ENCODE assay signal across 8 cellular contexts in genomic region chr4:121307441-121308327, GRCh38.
DNase-seq lines count a peak whose midpoint lies in the region; ATAC-seq and TF ChIP-seq lines count a peak whose summit lies in the region.

No MANE protein-coding gene starts in this region.

- DNase-seq in AG08396 (ENCODE audit: low spot score) (peak; percentile 23), GM13976 (ENCODE audit: low spot score) (peak; percentile 53), MV-4-11 (lab: John Stamatoyannopoulos, UW) (peak; percentile 40), WTC11 (ENCODE audit: low spot score) (peak; percentile 45), fibroblast of mammary gland (ENCODE audit: low read depth) (peak; percentile 68), tibial artery (no peak)
- peak; percentile 13 for DNase-seq in stimulated activated CD4-positive, alpha-beta T cell treated with anti-CD3 and anti-CD28 coated beads, Interleukin-12 subunit alpha, Interleukin-12 subunit beta, amount 100 ng/mL, for 4 hours

- H3K4me3 ChIP-seq in fibroblast of mammary gland (ENCODE audit: control insufficient read depth, low read depth, low read length): no peak overlapping the region
- H3K4me3 ChIP-seq in tibial artery: no peak overlapping the region

- TF ChIP-seq CTCF in GM13976 (IDR thresholded peaks at IDR 0.05; ENCODE audit: borderline replicate concordance, control extremely low read depth, extremely low read depth, insufficient read depth, missing control alignments): peak; percentile 78
- TF ChIP-seq CTCF in WTC11 (IDR thresholded peaks at IDR 0.05): peak; percentile 55
- TF ChIP-seq CTCF in fibroblast of mammary gland (conservative IDR thresholded peaks at IDR 0.05; ENCODE audit: control insufficient read depth, insufficient read depth, low read depth, low read length): peak; percentile 90
- TF ChIP-seq CTCF in tibial artery (IDR thresholded peaks at IDR 0.05): no peak

- H3K4me1 Mint-ChIP-seq in WTC11: no peaks in the 10 kb centered on the region

- in situ Hi-C loops in GM13976 (cut with MboI; ENCODE audit: low sequenced_read_pairs, unreplicated experiment): loop anchor here (5.0 kb wide), 1 partner anchor 115 kb away; no protein-coding TSS in a partner anchor

- H3K27me3 Mint-ChIP-seq in WTC11 (ENCODE audit: low read depth): no peaks in the 10 kb centered on the region

- no peaks in the 10 kb centered on the region for H3K9me3 Mint-ChIP-seq in WTC11

- intact Hi-C loops in tibial artery (cut with DNase I; ENCODE audit: low total_unique reads): no loop called here

- H3K4me3 Mint-ChIP-seq in WTC11: no peak overlapping the region

- H3K36me3 Mint-ChIP-seq in WTC11: no peaks in the 10 kb centered on the region

- no peak overlapping the region for H3K27ac Mint-ChIP-seq in WTC11

- H3K36me3 ChIP-seq in tibial artery: no peaks in the 10 kb centered on the region

- H3K4me1 ChIP-seq in tibial artery: no peaks in the 10 kb centered on the region

- H3K9me3 ChIP-seq in tibial artery: no peaks in the 10 kb centered on the region

- H3K27ac ChIP-seq in tibial artery: no peak overlapping the region

- CTCF ChIA-PET in WTC11 (lab: Charles Lee): interaction anchor here (0.7 to 1.3 kb wide), 7 partner anchors 9 to 386 kb away, joined by 3 to 13 read pairs (median 3); no protein-coding TSS in a partner anchor

- ATAC-seq in HG02623 (IDR thresholded peaks at IDR 0.05; ENCODE audit: unreplicated experiment) (peak; percentile 94), WTC11 (peak; percentile 78)

- no peaks in the 10 kb centered on the region for H3K27me3 ChIP-seq in tibial artery

- POLR2A ChIA-PET in WTC11 (lab: Charles Lee): no interaction called here

TF ChIP-seq in WTC11, 78 proteins besides CTCF, POLR2A, EP300 and RAD21:
- TF ChIP-seq MLX (CRISPR knock-in tag; IDR thresholded peaks at IDR 0.05) (no peak), ZNF671 (CRISPR knock-in tag; IDR thresholded peaks at IDR 0.05) (no peak), ZNF416 (CRISPR knock-in tag; IDR thresholded peaks at IDR 0.05) (no peak), PRRX2 (CRISPR knock-in tag; IDR thresholded peaks at IDR 0.05) (no peak), CBFB (CRISPR knock-in tag; IDR thresholded peaks at IDR 0.05; ENCODE audit: low read depth) (no peak), NR2C2 (CRISPR knock-in tag; IDR thresholded peaks at IDR 0.05) (no peak), ZMAT4 (CRISPR knock-in tag; IDR thresholded peaks at IDR 0.05) (no peak), AFF4 (CRISPR knock-in tag; IDR thresholded peaks at IDR 0.05; ENCODE audit: borderline replicate concordance) (no peak), TEAD1 (CRISPR knock-in tag; IDR thresholded peaks at IDR 0.05) (no peak), RORB (CRISPR knock-in tag; IDR thresholded peaks at IDR 0.05) (no peak), MAX (CRISPR knock-in tag; IDR thresholded peaks at IDR 0.05) (no peak), ZSCAN18 (CRISPR knock-in tag; IDR thresholded peaks at IDR 0.05) (no peak), HMGXB4 (CRISPR knock-in tag; IDR thresholded peaks at IDR 0.05) (no peak), NR1H2 (CRISPR knock-in tag; IDR thresholded peaks at IDR 0.05) (no peak), ZBTB43 (CRISPR knock-in tag; IDR thresholded peaks at IDR 0.05) (no peak)

Comparison
In these comparisons a context has a peak if more than half of its experiments do, and no peak if none do; other contexts are left out.
1. DNase-seq: peak in AG08396 (single experiment), GM13976 (single experiment), MV-4-11 (single experiment), WTC11 (single experiment), fibroblast of mammary gland (single experiment) and stimulated activated CD4-positive, alpha-beta T cell treated with anti-CD3 and anti-CD28 coated beads, Interleukin-12 subunit alpha, Interleukin-12 subunit beta, amount 100 ng/mL, for 4 hours (single experiment); none in tibial artery (0 of 2).
2. CTCF ChIP-seq: peak in GM13976 (single experiment), WTC11 (single experiment) and fibroblast of mammary gland (single experiment); none in tibial artery (0 of 2).